In genomic region chr13:35393886-35394285, GRCh38 we compare ENCODE assay signal across 20 cellular contexts.
A peak's percentile ranks its signal among the peaks of the same experiment; 100 is the strongest.
DNase-seq lines count a peak whose midpoint lies in the region; ATAC-seq, FAIRE-seq and TF ChIP-seq lines count a peak whose summit lies in the region.
"Had no signal": no experiment of that assay in that cellular context is flagged by ENCODE, and none has a peak within 500 bp of the region (broad histone marks: within the 10 kb centered on the region; RNA-seq: fewer than 3 reads in every experiment).

No MANE protein-coding gene starts in this region.

- H3F3A ChIP-seq in PC-3 (ENCODE audit: low read length, unreplicated experiment), result no peaks in the 10 kb centered on the region

- no peak overlapping the region for H2AFZ ChIP-seq in PC-3 (ENCODE audit: low read length)
- H2AFZ ChIP-seq in endothelial cell of umbilical vein (ENCODE audit: low read depth, low read length), result no peak overlapping the region

- TF ChIP-seq POLR2A in endothelial cell of umbilical vein (IDR thresholded peaks at IDR 0.05; ENCODE audit: low read depth, low read length) (no peak), uterus (IDR thresholded peaks at IDR 0.05) (no peak)

- H3K4me3 ChIP-seq in BE2C (ENCODE audit: low read depth, low read length) (0 out of 2 replicates have a peak overlapping the region, but pooled peaks have one; percentile 1), PC-3 (ENCODE audit: low read length) (no peak overlapping the region), endothelial cell of umbilical vein (replicated peaks in 1 of 3; ENCODE audit: insufficient read depth in 1 of 3, low read depth in 1 of 3, low read length in 3 of 3) (no peak overlapping the region), brain microvascular endothelial cell (ENCODE audit: low read depth, low read length) (no peak overlapping the region), uterus (no peak overlapping the region)
- H3K4me3 ChIP-seq: GM12878 had no signal

- POLR2A ChIA-PET in PC-3 (lab: Charles Lee; ENCODE audit: unreplicated experiment), result no interaction called here
- POLR2A ChIA-PET in endothelial cell of umbilical vein (lab: Charles Lee), result no interaction called here

- H4K20me1 ChIP-seq in PC-3 (ENCODE audit: low read length) (no peaks in the 10 kb centered on the region), endothelial cell of umbilical vein (replicated peaks; ENCODE audit: control insufficient read depth, extremely low read depth, insufficient read depth, low read length) (no peaks in the 10 kb centered on the region)

- H3K79me2 ChIP-seq in PC-3 (ENCODE audit: low read length), result no peaks in the 10 kb centered on the region
- no peaks in the 10 kb centered on the region for H3K79me2 ChIP-seq in endothelial cell of umbilical vein (ENCODE audit: control insufficient read depth, insufficient read depth, low read length)

- CTCF ChIA-PET in PC-3 (lab: Charles Lee), result no interaction called here
- CTCF ChIA-PET in endothelial cell of umbilical vein (lab: Charles Lee), result interaction anchor here (0.9 to 2.1 kb wide), 6 partner anchors 12 to 330 kb away, joined by 3 to 6 read pairs (median 4); no protein-coding TSS in a partner anchor

- peaks cover 3% of the 10 kb centered on the region for H3K4me1 ChIP-seq in BE2C
- H3K4me1 ChIP-seq in PC-3 (ENCODE audit: insufficient read depth, low read length), result no peaks in the 10 kb centered on the region
- H3K4me1 ChIP-seq in endothelial cell of umbilical vein (ENCODE audit: control insufficient read depth, extremely low read depth, insufficient read depth, low read length), result peaks cover 34% of the 10 kb centered on the region
- no peaks in the 10 kb centered on the region for H3K4me1 ChIP-seq in uterus

- no peaks in the 10 kb centered on the region for H3K9me1 ChIP-seq in endothelial cell of umbilical vein (replicated peaks; ENCODE audit: control insufficient read depth, extremely low read depth, insufficient read depth, low read length)

- no peaks in the 10 kb centered on the region for H3K9me2 ChIP-seq in PC-3 (replicated peaks; ENCODE audit: low read length)

- in situ Hi-C loops in brain microvascular endothelial cell (cut with HindIII; ENCODE audit: low pct_ligation_motif_present, low sequenced_read_pairs), result no loop called here

- no peak for TF ChIP-seq CTCF in BE2C (IDR thresholded peaks at IDR 0.05; ENCODE audit: low read depth, low read length)
- no peak for TF ChIP-seq CTCF in PC-3 (conservative IDR thresholded peaks at IDR 0.05; ENCODE audit: low read depth, low read length)
- no peak for TF ChIP-seq CTCF in endothelial cell of umbilical vein (IDR thresholded peaks at IDR 0.05; ENCODE audit: extremely low read depth in 1 of 2, insufficient read depth in 1 of 2, low read depth in 1 of 2, low read length in 2 of 2)
- no peak for TF ChIP-seq CTCF in brain microvascular endothelial cell (IDR thresholded peaks at IDR 0.05; ENCODE audit: low read depth, low read length, missing control alignments)
- TF ChIP-seq CTCF in uterus (IDR thresholded peaks at IDR 0.05), result no peak

- BruUV-seq in PC-3 (replicated peaks; lab: Mats Ljungman, UMichigan) (no TSS peak), endothelial cell of umbilical vein (replicated peaks; lab: Mats Ljungman, UMichigan) (no TSS peak)

- DNase-seq in BE2C (no peak), NCI-H69 (lab: John Stamatoyannopoulos, UW) (peak; percentile 32), PC-3 (no peak), endothelial cell of umbilical vein (ENCODE audit: low read depth, low spot score) (peak; percentile 79), brain microvascular endothelial cell (no peak), SHP77 (lab: John Stamatoyannopoulos, UW) (no peak), uterus (no peak)
- no peak for DNase-seq in effector CD4-positive, alpha-beta T cell
- DNase-seq: 8988T; C1 segment of cervical spinal cord; CD4-positive, CD25-positive, alpha-beta regulatory T cell; CD8-positive, alpha-beta memory T cell; COR-L47; DMS 273 treated with DMSO at 0.1 percent for 48 hours; DMS53; DND-41; EL; H9 had no signal

- no peaks in the 10 kb centered on the region for H3K36me3 ChIP-seq in BE2C
- no peaks in the 10 kb centered on the region for H3K36me3 ChIP-seq in PC-3 (ENCODE audit: low read depth, low read length)
- H3K36me3 ChIP-seq in endothelial cell of umbilical vein (ENCODE audit: control insufficient read depth in 2 of 2, extremely low read depth in 1 of 2, insufficient read depth in 2 of 2, low read length in 2 of 2), result no peaks in the 10 kb centered on the region
- H3K36me3 ChIP-seq in brain microvascular endothelial cell (replicated peaks), result no peaks in the 10 kb centered on the region
- no peaks in the 10 kb centered on the region for H3K36me3 ChIP-seq in uterus

- H3K27me3 ChIP-seq in BE2C (no peaks in the 10 kb centered on the region), PC-3 (ENCODE audit: low read length) (no peaks in the 10 kb centered on the region), endothelial cell of umbilical vein (ENCODE audit: control insufficient read depth in 2 of 2, insufficient read depth in 2 of 2, low read length in 2 of 2) (no peaks in the 10 kb centered on the region), brain microvascular endothelial cell (replicated peaks) (no peaks in the 10 kb centered on the region), uterus (no peaks in the 10 kb centered on the region)

- no peak overlapping the region for H3K9ac ChIP-seq in PC-3 (ENCODE audit: low read length)
- H3K9ac ChIP-seq in endothelial cell of umbilical vein (replicated peaks; ENCODE audit: extremely low read depth, insufficient read depth, low read length), result no peak overlapping the region

- dilution Hi-C loops in endothelial cell of umbilical vein (cut with MboI; ENCODE audit: extremely low pct_ligation_motif_present, low sequenced_read_pairs), result no loop called here

- peak; percentile 78 for ATAC-seq in PC-3
- ATAC-seq: GM12878 had no signal

- no peaks in the 10 kb centered on the region for H3K9me3 ChIP-seq in BE2C
- H3K9me3 ChIP-seq in PC-3 (ENCODE audit: low read length), result no peaks in the 10 kb centered on the region
- no peaks in the 10 kb centered on the region for H3K9me3 ChIP-seq in endothelial cell of umbilical vein (replicated peaks; ENCODE audit: control insufficient read depth, insufficient read depth, low read length)
- H3K9me3 ChIP-seq in uterus, result no peaks in the 10 kb centered on the region

- intact Hi-C loops in PC-3 (cut with micrococcal nuclease) (no loop called here), endothelial cell of umbilical vein (cut with micrococcal nuclease) (loop anchor here (2.0 to 10.0 kb wide), 2 partner anchors 81 to 441 kb away; no protein-coding TSS in a partner anchor), uterus (cut with DNase I; ENCODE audit: low total_unique reads) (no loop called here)

- H3K4me2 ChIP-seq in PC-3 (ENCODE audit: low read length) (no peak overlapping the region), endothelial cell of umbilical vein (ENCODE audit: insufficient read depth, low read length) (peak overlapping the region; percentile 87)

- no peak for FAIRE-seq in endothelial cell of umbilical vein (lab: Jason Lieb, UNC)
- FAIRE-seq: GM12878, H1 had no signal

- H3K27ac ChIP-seq in PC-3 (ENCODE audit: low read length) (no peak overlapping the region), endothelial cell of umbilical vein (ENCODE audit: insufficient read depth, low read depth, low read length) (no peak overlapping the region), brain microvascular endothelial cell (no peak overlapping the region), uterus (no peak overlapping the region)

TF ChIP-seq in endothelial cell of umbilical vein, 7 proteins besides CTCF, POLR2A, EP300 and RAD21:
- TF ChIP-seq FOS (IDR thresholded peaks at IDR 0.05; ENCODE audit: borderline replicate concordance, insufficient read depth, low read length) (peak; percentile 33), EZH2 (IDR thresholded peaks at IDR 0.05; ENCODE audit: borderline replicate concordance, low read depth, low read length, severe bottlenecking) (no peak), POLR2AphosphoS5 (IDR thresholded peaks at IDR 0.05; ENCODE audit: insufficient read depth, low read depth, low read length) (no peak), JUN (IDR thresholded peaks at IDR 0.05; ENCODE audit: borderline replicate concordance, insufficient read depth, insufficient read length, low read depth) (peak; percentile 64), MYC (IDR thresholded peaks at IDR 0.05; ENCODE audit: low read depth, low read length) (no peak), GATA2 (IDR thresholded peaks at IDR 0.05; ENCODE audit: insufficient read depth, insufficient read length, low read depth, low read length) (peak; percentile 10), MAX (IDR thresholded peaks at IDR 0.05; ENCODE audit: insufficient read depth, insufficient read length) (no peak)
TF ChIP-seq in endothelial cell of umbilical vein: peak in this region for 3.

Comparison
In these comparisons a context has a peak if more than half of its experiments do, and no peak if none do; other contexts are left out.
1. DNase-seq: peak in NCI-H69 (single experiment) and endothelial cell of umbilical vein (single experiment); none in BE2C (single experiment), PC-3 (single experiment), brain microvascular endothelial cell (single experiment), SHP77 (0 of 2), uterus (0 of 2) and effector CD4-positive, alpha-beta T cell (single experiment).